35 cellular contexts compared by ENCODE assay signal in the genomic region with DNA sequence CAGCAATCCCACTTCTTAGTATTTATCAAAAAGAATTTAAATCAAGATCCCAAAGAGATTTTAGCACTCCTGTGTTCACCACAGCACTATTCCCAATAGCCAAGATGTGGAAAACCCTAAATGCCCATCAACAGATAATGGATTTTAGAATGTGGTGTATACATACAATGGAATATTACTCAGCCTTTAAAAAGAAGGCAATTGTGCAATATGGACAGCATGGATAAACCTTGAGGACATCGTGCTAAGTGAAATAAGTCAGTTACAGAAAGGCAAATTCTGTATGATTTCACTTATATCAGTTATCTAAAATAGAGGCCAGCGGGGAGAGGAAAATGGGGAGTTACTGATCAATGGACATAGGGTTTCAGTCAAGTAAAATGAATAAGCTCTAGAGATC.
DNase-seq lines count a peak whose midpoint lies in the region; ATAC-seq, FAIRE-seq and TF ChIP-seq lines count a peak whose summit lies in the region.
"Had no signal": no experiment of that assay in that cellular context is flagged by ENCODE, and none has a peak within 500 bp of the region (broad histone marks: within the 10 kb centered on the region; RNA-seq: fewer than 3 reads in every experiment).

No MANE protein-coding gene starts in this region.

- intact Hi-C loops in IMR-90 (cut with micrococcal nuclease) (no loop called here), K562 (cut with micrococcal nuclease) (no loop called here), lower leg skin (cut with DNase I; ENCODE audit: low total_unique reads) (no loop called here)

- no peak for TF ChIP-seq RAD21 in IMR-90 (IDR thresholded peaks at IDR 0.05; ENCODE audit: low read length)
- TF ChIP-seq RAD21 in K562 (CRISPR knock-in tag; conservative IDR thresholded peaks at IDR 0.05 in 1 of 2, IDR thresholded peaks at IDR 0.05 in 1 of 2): no peak

- no peak for TF ChIP-seq POLR2A in H54 (IDR thresholded peaks at IDR 0.05; ENCODE audit: low read depth, low read length)
- no peak for TF ChIP-seq POLR2A in IMR-90 (IDR thresholded peaks at IDR 0.05; ENCODE audit: low read depth, low read length)
- no peak for TF ChIP-seq POLR2A in K562 (conservative IDR thresholded peaks at IDR 0.05)
- no peak for TF ChIP-seq POLR2A in lower leg skin (IDR thresholded peaks at IDR 0.05)

- no peaks in the 10 kb centered on the region for H3K9me2 ChIP-seq in GM23248 (ENCODE audit: insufficient read depth)

- CTCF ChIA-PET in HEK293 (lab: Yijun Ruan, JAX): interaction anchor here (0.7 kb wide), 1 partner anchor 123 kb away, joined by 3 read pairs; no protein-coding TSS in a partner anchor
- CTCF ChIA-PET in IMR-90 (lab: Yijun Ruan, JAX): no interaction called here
- CTCF ChIA-PET in K562 (lab: Yijun Ruan, JAX; ENCODE audit: low intra/inter-chr PET ratio): no interaction called here

- no peak overlapping the region for H2BK20ac ChIP-seq in IMR-90 (ENCODE audit: low read depth, low read length)

- H2AK5ac ChIP-seq in IMR-90 (ENCODE audit: low read depth, low read length): no peak overlapping the region

- H3K18ac ChIP-seq in IMR-90 (ENCODE audit: low read depth, low read length): no peak overlapping the region

- DNase-seq in H54 (ENCODE audit: insufficient read length, low spot score) (no peak), IMR-90 (no peak), K562 (ENCODE audit: extremely low read depth in 1 of 4, low spot score in 3 of 4) (no peak), GM23248 (no peak), lower leg skin (ENCODE audit: low spot score in 2 of 2) (no peak)
- no peak for DNase-seq in stimulated activated CD4-positive, alpha-beta T cell treated with anti-CD3 and anti-CD28 coated beads, Interleukin-2, amount 100 ng/mL, for 24 hours
- DNase-seq: 8988T; ACHN; AML-193; BE2C; C1 segment of cervical spinal cord; Caco-2; Calu3; CD4-positive, alpha-beta memory T cell; CD4-positive, alpha-beta T cell; CD4-positive, CD25-positive, alpha-beta regulatory T cell; CD8-positive, alpha-beta memory T cell; CD8-positive, alpha-beta T cell; COR-L47; DMS 273 treated with DMSO at 0.1 percent for 48 hours; DMS153; DMS53; DMS79; DMS79 treated with DMSO at 0.1 percent for 48 hours; DND-41; EL had no signal

- H4K20me1 ChIP-seq in IMR-90 (ENCODE audit: insufficient read depth, low read length) (no peaks in the 10 kb centered on the region), K562 (replicated peaks; ENCODE audit: control insufficient read depth, insufficient read depth, low read length) (no peaks in the 10 kb centered on the region), GM23248 (ENCODE audit: insufficient read depth) (no peaks in the 10 kb centered on the region)
- H4K20me1 ChIP-seq: BLaER1; BLaER1 treated with 17β-estradiol and CSF1 and Interleukin-3, amounts not matched to agents 10 nM and 100 nM had no signal

- H3K79me1 ChIP-seq in IMR-90 (ENCODE audit: low read depth in 1 of 2, low read length in 2 of 2): no peaks in the 10 kb centered on the region

- POLR2A ChIA-PET in HEK293 (lab: Yijun Ruan, JAX): no interaction called here
- POLR2A ChIA-PET in IMR-90 (lab: Charles Lee; ENCODE audit: unreplicated experiment): no interaction called here
- POLR2A ChIA-PET in K562 (lab: Yijun Ruan, JAX): no interaction called here

- TF ChIP-seq CTCF in HEK293 (tag by site-specific recombination; IDR thresholded peaks at IDR 0.05): no peak
- TF ChIP-seq CTCF in IMR-90 (conservative IDR thresholded peaks at IDR 0.05; ENCODE audit: low read depth, low read length): no peak
- no peak for TF ChIP-seq CTCF in K562 (IDR thresholded peaks at IDR 0.05 in 2 of 3, conservative IDR thresholded peaks at IDR 0.05 in 1 of 3; ENCODE audit: insufficient read depth in 2 of 3, low read depth in 1 of 3, low read length in 3 of 3)
- no peak for TF ChIP-seq CTCF in lower leg skin (IDR thresholded peaks at IDR 0.05)

- no peak overlapping the region for H3K56ac ChIP-seq in IMR-90 (ENCODE audit: extremely low read depth, insufficient read depth, low read length)

- no peak for TF ChIP-seq EP300 in K562 (IDR thresholded peaks at IDR 0.05; ENCODE audit: low read length)

- H3K36me3 ChIP-seq in HEK293 (ENCODE audit: control insufficient read depth in 2 of 2, insufficient read depth in 1 of 2, low read length in 2 of 2) (no peaks in the 10 kb centered on the region), IMR-90 (ENCODE audit: control insufficient read depth, insufficient read depth, low read length) (no peaks in the 10 kb centered on the region), K562 (ENCODE audit: control insufficient read depth, insufficient read depth, low read length) (no peaks in the 10 kb centered on the region), GM23248 (ENCODE audit: low read depth) (no peaks in the 10 kb centered on the region)
- H3K36me3 ChIP-seq: BE2C; BLaER1; BLaER1 treated with 17β-estradiol and CSF1 and Interleukin-3, amounts not matched to agents 10 nM and 100 nM had no signal

- FAIRE-seq in H54 (lab: Jason Lieb, UNC) (peak; percentile 57), K562 (lab: Jason Lieb, UNC) (no peak)
- FAIRE-seq: A204.1, A549, D721Med had no signal

- H3K79me2 ChIP-seq in K562 (ENCODE audit: control insufficient read depth, insufficient read depth, low read length) (no peaks in the 10 kb centered on the region), GM23248 (ENCODE audit: insufficient read depth) (no peaks in the 10 kb centered on the region)

- H3K14ac ChIP-seq in IMR-90 (replicated peaks; ENCODE audit: low read depth, low read length): no peak overlapping the region

- H3K4me2 ChIP-seq in IMR-90 (ENCODE audit: low read depth, low read length) (no peak overlapping the region), K562 (ENCODE audit: insufficient read depth, low read length) (no peak overlapping the region), GM23248 (ENCODE audit: unreplicated experiment) (no peak overlapping the region)
- H3K4me2 ChIP-seq: A549; BLaER1; BLaER1 treated with 17β-estradiol and CSF1 and Interleukin-3, amounts not matched to agents 10 nM and 100 nM had no signal

- no peak overlapping the region for H2BK15ac ChIP-seq in IMR-90 (ENCODE audit: low read depth, low read length)

- no peak overlapping the region for H4K91ac ChIP-seq in IMR-90 (ENCODE audit: insufficient read depth, low read depth, low read length)

- no peak for ATAC-seq in IMR-90 (ENCODE audit: low read depth)
- ATAC-seq in K562: no peak
- ATAC-seq in HG03457 (IDR thresholded peaks at IDR 0.05; ENCODE audit: unreplicated experiment): no peak
- ATAC-seq: A549; CD8-positive, alpha-beta T cell had no signal

- H3K9ac ChIP-seq in IMR-90 (ENCODE audit: low read depth, low read length) (no peak overlapping the region), K562 (ENCODE audit: insufficient read depth in 1 of 2, low read depth in 2 of 2, low read length in 2 of 2) (no peak overlapping the region), GM23248 (no peak overlapping the region)
- H3K9ac ChIP-seq: BLaER1; BLaER1 treated with 17β-estradiol and CSF1 and Interleukin-3, amounts not matched to agents 10 nM and 100 nM had no signal

- H3K23ac ChIP-seq in IMR-90 (ENCODE audit: low read depth, low read length): no peak overlapping the region

- H3K9me3 ChIP-seq in HEK293 (ENCODE audit: control insufficient read depth, insufficient read depth, low read depth, low read length) (no peaks in the 10 kb centered on the region), IMR-90 (ENCODE audit: control insufficient read depth, insufficient read depth, low read length) (no peaks in the 10 kb centered on the region), K562 (replicated peaks; ENCODE audit: control insufficient read depth, insufficient read depth, low read depth, low read length) (no peaks in the 10 kb centered on the region), GM23248 (ENCODE audit: low read depth) (no peaks in the 10 kb centered on the region)
- H3K9me3 ChIP-seq: A549; BE2C; BLaER1; BLaER1 treated with 17β-estradiol and CSF1 and Interleukin-3, amounts not matched to agents 10 nM and 100 nM; Caco-2 had no signal

- no peak overlapping the region for H3K4me3 ChIP-seq in HEK293 (ENCODE audit: low read depth, low read length)
- no peak overlapping the region for H3K4me3 ChIP-seq in IMR-90 (ENCODE audit: insufficient read depth, low read depth, low read length)
- H3K4me3 ChIP-seq in K562: no peak overlapping the region
- no peak overlapping the region for H3K4me3 ChIP-seq in GM23248
- H3K4me3 ChIP-seq in lower leg skin (ENCODE audit: low read depth, poor library complexity, severe bottlenecking): no peak overlapping the region
- H3K4me3 ChIP-seq: A549; BLaER1; BLaER1 treated with 17β-estradiol and CSF1 and Interleukin-3, amounts not matched to agents 10 nM and 100 nM had no signal

- no peak overlapping the region for H4K8ac ChIP-seq in IMR-90 (ENCODE audit: low read depth in 2 of 2, low read length in 2 of 2)

- H2BK5ac ChIP-seq in IMR-90 (ENCODE audit: low read depth, low read length, poor library complexity, severe bottlenecking): no peak overlapping the region

- H4K5ac ChIP-seq in IMR-90 (ENCODE audit: low read depth, low read length): no peak overlapping the region

- in situ Hi-C loops in IMR-90 (cut with MboI; ENCODE audit: low sequenced_read_pairs): loop anchor here (10.0 kb wide), 1 partner anchor 585 kb away; no protein-coding TSS in a partner anchor
- in situ Hi-C loops in K562 (cut with MboI): no loop called here
- in situ Hi-C loops in GM23248 (cut with MboI): loop anchor here (25.0 kb wide), 1 partner anchor 917 kb away; no protein-coding TSS in a partner anchor

- no peaks in the 10 kb centered on the region for H3K9me1 ChIP-seq in IMR-90 (ENCODE audit: insufficient read depth, low read length)
- no peaks in the 10 kb centered on the region for H3K9me1 ChIP-seq in K562 (ENCODE audit: control insufficient read depth, insufficient read depth, low read length)

- no CpG with 5 or more reads among the region's 2 CpGs for WGBS in IMR-90 (ENCODE audit: extremely low coverage in 2 of 2, insufficient read length in 1 of 2), 2 experiments
- 61% methylated on average over 2 of the region's 2 CpGs for WGBS in K562 (ENCODE audit: insufficient coverage, low coverage, missing lambda C conversion rate)
- WGBS in GM23248 (ENCODE audit: low coverage in 1 of 2, low lambda C conversion rate in 2 of 2, missing lambda C conversion rate in 2 of 2), 2 experiments: 72 to 83% methylated on average over 2 of the region's 2 CpGs
- 92 to 96% methylated on average over 2 of the region's 2 CpGs for WGBS in lower leg skin, 2 donors

- no peak overlapping the region for H2AK9ac ChIP-seq in IMR-90 (replicated peaks; ENCODE audit: low read depth, low read length, poor library complexity)

- H3K27ac ChIP-seq in HEK293 (ENCODE audit: extremely low read depth, low read depth, low read length) (no peak overlapping the region), IMR-90 (ENCODE audit: insufficient read depth, low read length) (no peak overlapping the region), K562 (ENCODE audit: extremely low read depth, low read depth, low read length) (no peak overlapping the region), GM23248 (no peak overlapping the region)
- H3K27ac ChIP-seq: 22Rv1; A549; BLaER1; BLaER1 treated with 17β-estradiol and CSF1 and Interleukin-3, amounts not matched to agents 10 nM and 100 nM; C4-2B had no signal

- no peak overlapping the region for H3K4ac ChIP-seq in IMR-90 (ENCODE audit: low read depth, low read length)

- BruUV-seq in IMR-90 (replicated peaks; lab: Mats Ljungman, UMichigan) (no TSS peak), K562 (replicated peaks; lab: Mats Ljungman, UMichigan) (no TSS peak)

- H3K27me3 ChIP-seq in IMR-90 (ENCODE audit: control insufficient read depth, insufficient read depth, low read length) (no peaks in the 10 kb centered on the region), K562 (ENCODE audit: control insufficient read depth in 2 of 2, insufficient read depth in 2 of 2, low read length in 2 of 2) (no peaks in the 10 kb centered on the region), GM23248 (replicated peaks; ENCODE audit: insufficient read depth) (no peaks in the 10 kb centered on the region)
- H3K27me3 ChIP-seq: BE2C; BLaER1; BLaER1 treated with 17β-estradiol and CSF1 and Interleukin-3, amounts not matched to agents 10 nM and 100 nM had no signal

- no peak overlapping the region for H2BK120ac ChIP-seq in IMR-90 (ENCODE audit: low read depth, low read length)

- H3K4me1 ChIP-seq in HEK293 (ENCODE audit: control insufficient read depth, insufficient read depth, low read length) (no peaks in the 10 kb centered on the region), IMR-90 (ENCODE audit: control insufficient read depth, insufficient read depth, low read length) (no peaks in the 10 kb centered on the region), K562 (replicated peaks in 1 of 2; ENCODE audit: control insufficient read depth in 2 of 2, insufficient read depth in 2 of 2, low read length in 2 of 2) (0 out of 5 replicates have a peak, but pooled peaks cover 0 to 4% of the 10 kb centered on the region in 2 experiments), GM23248 (ENCODE audit: insufficient read depth) (no peaks in the 10 kb centered on the region)
- H3K4me1 ChIP-seq: A549; BE2C; BLaER1; BLaER1 treated with 17β-estradiol and CSF1 and Interleukin-3, amounts not matched to agents 10 nM and 100 nM; Caco-2 had no signal

- dilution Hi-C loops in IMR-90 (cut with HindIII; ENCODE audit: low sequenced_read_pairs, unreplicated experiment): no loop called here

- H2AFZ ChIP-seq in IMR-90 (replicated peaks; ENCODE audit: low read length, poor library complexity) (no peak overlapping the region), K562 (ENCODE audit: low read depth, low read length) (no peak overlapping the region), GM23248 (no peak overlapping the region)

- H3F3A ChIP-seq in GM23248 (ENCODE audit: insufficient read depth): no peaks in the 10 kb centered on the region
